ENCODE assay signal across 20 cellular contexts in the genomic region with DNA sequence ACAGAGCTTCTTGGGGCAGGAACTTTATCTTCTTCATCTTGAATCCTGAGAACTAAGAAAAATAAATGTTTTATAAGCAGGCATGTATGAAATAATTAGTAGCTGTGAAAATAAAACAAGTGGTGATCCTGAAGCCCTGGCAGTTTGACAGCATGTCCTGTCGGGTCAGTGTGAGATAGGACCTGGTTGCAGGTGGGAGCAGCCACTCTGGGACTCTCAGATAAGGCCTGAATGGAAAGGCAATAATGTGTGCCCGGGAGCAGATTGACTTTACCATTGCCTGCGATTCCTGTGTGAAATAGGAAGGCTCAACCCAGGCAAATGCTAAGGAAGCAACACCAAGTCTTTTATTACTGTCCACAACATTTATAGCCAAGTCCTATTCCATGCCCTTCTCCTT.
"Had no signal": no experiment of that assay in that cellular context is flagged by ENCODE, and none has a peak within 500 bp of the region (broad histone marks: within the 10 kb centered on the region; RNA-seq: fewer than 3 reads in every experiment).

No MANE protein-coding gene starts in this region.

- H3K4me3 Mint-ChIP-seq: activated CD4-positive, alpha-beta memory T cell treated with anti-CD3 and anti-CD28 coated beads for 36 hours; activated naive CD4-positive, alpha-beta T cell treated with anti-CD3 and anti-CD28 coated beads for 36 hours; activated naive CD8-positive, alpha-beta T cell treated with anti-CD3 and anti-CD28 coated beads, Interleukin-2, amount 10 ng/mL, durations not matched to agents 7 days and 5 days; nephron progenitor cell; T-helper 1 cell treated with Interleukin-12 subunit alpha and Interleukin-12 subunit beta and Interleukin-4 antibody, amounts not matched to agents 30 μg/mL and 1 μg/mL, for 36 hours had no signal

- H3K4me3 ChIP-seq: sigmoid colon, tibial nerve had no signal

- H3K36me3 Mint-ChIP-seq: activated naive CD8-positive, alpha-beta T cell treated with anti-CD3 and anti-CD28 coated beads, Interleukin-2, amount 10 ng/mL, durations not matched to agents 7 days and 5 days had no signal

- DNase-seq: activated CD4-positive, alpha-beta memory T cell treated with anti-CD3 and anti-CD28 coated beads for 36 hours; activated CD4-positive, alpha-beta T cell treated with anti-CD3 and anti-CD28 coated beads for 48 hours; activated effector memory CD4-positive, alpha-beta T cell treated with Interleukin-2 at 50 U/mL for 16 hours; activated naive CD4-positive, alpha-beta T cell treated with anti-CD3 and anti-CD28 coated beads for 36 hours; activated naive CD8-positive, alpha-beta T cell treated with anti-CD3 and anti-CD28 coated beads, Interleukin-2, amount 10 ng/mL, durations not matched to agents 7 days and 5 days; activated T-cell treated with anti-CD3 and anti-CD28 coated beads, Interleukin-2, amount 50 U/mL, for 48 hours; amniotic stem cell; foreskin keratinocyte; left ventricle myocardium superior; mammary epithelial cell; nephron progenitor cell; occipital lobe; retina; sigmoid colon; stimulated activated CD4-positive, alpha-beta T cell treated with anti-CD3 and anti-CD28 coated beads, Interleukin-4, amount 100 ng/mL, for 24 hours; stimulated activated naive CD8-positive, alpha-beta T cell treated with anti-CD3 and anti-CD28 coated beads, Interleukin-15, Interleukin-2, amounts not matched to agents 100 U/mL and 50 U/mL, for 24 hours; substantia nigra; T1000 had no signal

- H3K27ac Mint-ChIP-seq: activated CD4-positive, alpha-beta memory T cell treated with anti-CD3 and anti-CD28 coated beads for 36 hours; activated naive CD4-positive, alpha-beta T cell treated with anti-CD3 and anti-CD28 coated beads for 36 hours; activated naive CD8-positive, alpha-beta T cell treated with anti-CD3 and anti-CD28 coated beads, Interleukin-2, amount 10 ng/mL, durations not matched to agents 7 days and 5 days; nephron progenitor cell; T-helper 1 cell treated with Interleukin-12 subunit alpha and Interleukin-12 subunit beta and Interleukin-4 antibody, amounts not matched to agents 30 μg/mL and 1 μg/mL, for 36 hours had no signal

- H3K27me3 ChIP-seq: foreskin keratinocyte, sigmoid colon, tibial nerve had no signal

- H3K27ac ChIP-seq: sigmoid colon, tibial nerve had no signal

- ATAC-seq: left ventricle myocardium superior; stimulated activated naive CD8-positive, alpha-beta T cell treated with anti-CD3 and anti-CD28 coated beads, Interleukin-15, Interleukin-2, amounts not matched to agents 100 U/mL and 50 U/mL, for 24 hours had no signal

- H3K9me3 ChIP-seq: sigmoid colon, tibial nerve had no signal

- H3K4me1 ChIP-seq: sigmoid colon, tibial nerve had no signal

- H3K36me3 ChIP-seq: sigmoid colon, tibial nerve had no signal
